In the genomic region with DNA sequence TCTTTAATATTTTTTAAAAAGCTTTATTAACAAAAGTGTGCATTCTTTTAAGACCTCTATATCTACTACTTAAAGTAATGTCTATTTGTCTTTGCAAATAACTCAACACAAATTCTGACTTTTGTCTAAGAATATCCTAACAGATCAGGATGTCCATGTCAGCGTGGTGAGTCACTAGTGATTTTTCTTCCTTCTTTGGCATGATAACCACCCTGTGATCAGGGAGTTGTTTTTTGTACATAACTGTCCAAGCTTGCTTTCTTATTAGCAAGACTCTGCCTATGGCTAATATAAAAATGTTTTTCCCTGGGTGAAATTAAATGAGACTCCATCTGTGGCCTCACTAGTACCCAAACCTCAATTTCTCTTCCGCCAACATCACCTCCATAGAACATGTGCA, we compare ENCODE assay signal across 20 cellular contexts.
DNase-seq lines count a peak whose midpoint lies in the region; ATAC-seq, FAIRE-seq and TF ChIP-seq lines count a peak whose summit lies in the region.
"Had no signal": no experiment of that assay in that cellular context is flagged by ENCODE, and none has a peak within 500 bp of the region (broad histone marks: within the 10 kb centered on the region; RNA-seq: fewer than 3 reads in every experiment).

No MANE protein-coding gene starts in this region.

- peaks cover 2% of the 10 kb centered on the region for H3K9me3 Mint-ChIP-seq in activated CD4-positive, alpha-beta T cell treated with anti-CD3 and anti-CD28 coated beads, Interleukin-2, amount 10 ng/mL, durations not matched to agents 7 days and 5 days

- CTCF ChIA-PET in activated CD4-positive, alpha-beta T cell treated with anti-CD3 and anti-CD28 coated beads, Interleukin-2, amount 10 ng/mL, durations not matched to agents 7 days and 5 days (lab: Charles Lee) = no interaction called here

- no peak for TF ChIP-seq CTCF in brain microvascular endothelial cell (IDR thresholded peaks at IDR 0.05; ENCODE audit: low read depth, low read length, missing control alignments)
- no peak for TF ChIP-seq CTCF in right atrium auricular region (IDR thresholded peaks at IDR 0.05)

- H3K36me3 ChIP-seq in brain microvascular endothelial cell (replicated peaks) = no peaks in the 10 kb centered on the region
- no peaks in the 10 kb centered on the region for H3K36me3 ChIP-seq in right atrium auricular region
- H3K36me3 ChIP-seq: stomach had no signal

- H3K4me3 ChIP-seq in brain microvascular endothelial cell (ENCODE audit: low read depth, low read length) = no peak overlapping the region
- no peak overlapping the region for H3K4me3 ChIP-seq in right atrium auricular region
- H3K4me3 ChIP-seq: stomach had no signal

- H3K27ac ChIP-seq in brain microvascular endothelial cell (no peak overlapping the region), right atrium auricular region (no peak overlapping the region)
- H3K27ac ChIP-seq: HL-60, stomach had no signal

- H3K27me3 Mint-ChIP-seq in activated CD4-positive, alpha-beta T cell treated with anti-CD3 and anti-CD28 coated beads, Interleukin-2, amount 10 ng/mL, durations not matched to agents 7 days and 5 days = no peaks in the 10 kb centered on the region
- H3K27me3 Mint-ChIP-seq: naive B cell had no signal

- H3K4me1 Mint-ChIP-seq in activated CD4-positive, alpha-beta T cell treated with anti-CD3 and anti-CD28 coated beads, Interleukin-2, amount 10 ng/mL, durations not matched to agents 7 days and 5 days = no peaks in the 10 kb centered on the region
- H3K4me1 Mint-ChIP-seq: naive B cell had no signal

- FAIRE-seq in HTR-8/SVneo (lab: Jason Lieb, UNC) = no peak
- FAIRE-seq: D721Med had no signal

- POLR2A ChIA-PET in activated CD4-positive, alpha-beta T cell treated with anti-CD3 and anti-CD28 coated beads, Interleukin-2, amount 10 ng/mL, durations not matched to agents 7 days and 5 days (lab: Charles Lee) = no interaction called here

- H3K4me3 Mint-ChIP-seq in activated CD4-positive, alpha-beta T cell treated with anti-CD3 and anti-CD28 coated beads, Interleukin-2, amount 10 ng/mL, durations not matched to agents 7 days and 5 days = no peak overlapping the region
- H3K4me3 Mint-ChIP-seq: naive B cell had no signal

- no peaks in the 10 kb centered on the region for H3K36me3 Mint-ChIP-seq in activated CD4-positive, alpha-beta T cell treated with anti-CD3 and anti-CD28 coated beads, Interleukin-2, amount 10 ng/mL, durations not matched to agents 7 days and 5 days (ENCODE audit: low read depth)
- H3K36me3 Mint-ChIP-seq: naive B cell had no signal

- in situ Hi-C loops in brain microvascular endothelial cell (cut with HindIII; ENCODE audit: low pct_ligation_motif_present, low sequenced_read_pairs) = no loop called here

- no peaks in the 10 kb centered on the region for H3K9me3 ChIP-seq in right atrium auricular region
- H3K9me3 ChIP-seq: stomach had no signal

- no peaks in the 10 kb centered on the region for H3K27me3 ChIP-seq in brain microvascular endothelial cell (replicated peaks)
- H3K27me3 ChIP-seq in right atrium auricular region = no peaks in the 10 kb centered on the region
- H3K27me3 ChIP-seq: stomach had no signal

- no peak for ATAC-seq in GM21786 (IDR thresholded peaks at IDR 0.05; ENCODE audit: unreplicated experiment)
- ATAC-seq: left ventricle myocardium superior had no signal

- H3K4me1 ChIP-seq in right atrium auricular region = no peaks in the 10 kb centered on the region
- H3K4me1 ChIP-seq: stomach had no signal

- DNase-seq in AG08396 (ENCODE audit: low spot score) (peak; percentile 23), HTR-8/SVneo (ENCODE audit: insufficient read length, low spot score) (peak; percentile 1), brain microvascular endothelial cell (peak; percentile 72), iris pigment epithelial cell (ENCODE audit: low read depth) (peak; percentile 71), mucosa of gallbladder (ENCODE audit: low spot score) (no peak), right atrium auricular region (ENCODE audit: low spot score) (no peak)
- DNase-seq in activated CD4-positive, alpha-beta T cell treated with anti-CD3 and anti-CD28 coated beads, Interleukin-2, amount 10 ng/mL, durations not matched to agents 7 days and 5 days = no peak
- DNase-seq: anterior cingulate cortex, dermis blood vessel endothelial cell, Kasumi-1, left ventricle myocardium superior, naive B cell, NCI-H1694, NCI-H510A, OCI-M1, stomach had no signal

- no peak overlapping the region for H3K27ac Mint-ChIP-seq in activated CD4-positive, alpha-beta T cell treated with anti-CD3 and anti-CD28 coated beads, Interleukin-2, amount 10 ng/mL, durations not matched to agents 7 days and 5 days
- H3K27ac Mint-ChIP-seq: activated T-helper 2 cell treated with anti-CD3 and anti-CD28 coated beads, Interferon-gamma antibody, Interleukin-2, Interleukin-4, amounts not matched to agents 10 μg/mL and 5 μg/mL and 100 μg/mL, durations not matched to agents 14 hours and 24 hours and 36 hours; naive B cell had no signal

Comparison
In these comparisons a context has a peak if more than half of its experiments do, and no peak if none do; other contexts are left out.
1. DNase-seq: peak in AG08396 (single experiment), HTR-8/SVneo (single experiment), brain microvascular endothelial cell (single experiment) and iris pigment epithelial cell (single experiment); none in activated CD4-positive, alpha-beta T cell treated with anti-CD3 and anti-CD28 coated beads, Interleukin-2, amount 10 ng/mL, durations not matched to agents 7 days and 5 days (single experiment), mucosa of gallbladder (single experiment) and right atrium auricular region (single experiment).